25 cellular contexts compared by ENCODE assay signal in the genomic region with DNA sequence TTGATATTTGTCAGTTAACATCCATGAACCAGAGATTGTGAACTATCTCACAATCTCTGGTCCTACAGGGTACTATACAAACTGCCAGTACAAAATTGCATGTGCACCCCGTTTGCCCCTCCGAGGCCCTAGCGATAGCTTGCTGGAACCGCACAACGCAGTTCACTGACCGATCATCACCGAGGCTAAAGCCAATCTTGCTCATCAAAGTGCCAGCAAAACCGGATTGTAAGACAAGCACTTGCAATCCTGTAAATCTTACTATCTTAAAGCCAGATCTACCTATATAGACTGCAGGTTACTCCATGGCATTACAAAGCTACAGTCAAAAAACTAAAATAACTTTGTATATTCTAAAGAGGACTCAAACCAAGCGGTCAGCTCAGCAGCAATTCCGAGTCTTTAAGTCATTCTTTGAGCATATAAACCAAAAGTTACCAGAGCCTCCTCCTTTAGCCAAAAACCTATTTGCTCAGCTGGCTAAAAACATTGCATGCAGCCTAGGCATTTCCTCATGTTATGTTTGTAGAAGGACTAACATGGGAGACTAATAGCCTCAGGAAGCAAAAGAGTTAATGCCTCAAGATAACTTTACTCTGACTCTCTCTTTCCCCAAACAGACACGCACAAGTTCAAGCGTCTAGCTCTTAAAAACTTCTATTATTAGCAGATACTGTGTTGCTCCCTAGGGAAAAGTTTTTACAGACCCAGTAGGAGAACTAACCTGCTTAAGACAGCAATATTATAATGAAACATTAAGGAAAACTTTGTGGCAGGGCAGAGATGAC. TPM values are rescaled to one million over a fixed set of nuclear protein-coding genes. Genes with fewer than 3 reads are reported as not detected.
DNase-seq lines count a peak whose midpoint lies in the region; ATAC-seq and TF ChIP-seq lines count a peak whose summit lies in the region.
"Had no signal": no experiment of that assay in that cellular context is flagged by ENCODE, and none has a peak within 500 bp of the region (broad histone marks: within the 10 kb centered on the region; RNA-seq: fewer than 3 reads in every experiment).

No MANE protein-coding gene starts in this region.

- H3K27ac ChIP-seq in heart left ventricle (peak overlapping the region in 6 of 12 donors; percentile 1 to 73 (median 28)), upper lobe of right lung (no peak overlapping the region)
- H3K27ac ChIP-seq: adrenal gland, foreskin keratinocyte, uterus had no signal

- TF ChIP-seq CTCF in heart left ventricle (IDR thresholded peaks at IDR 0.05), result no peak
- no peak for TF ChIP-seq CTCF in astrocyte of the spinal cord (IDR thresholded peaks at IDR 0.05; ENCODE audit: low read depth, low read length)
- no peak for TF ChIP-seq CTCF in fibroblast of villous mesenchyme (IDR thresholded peaks at IDR 0.05; ENCODE audit: insufficient read depth, low read depth, low read length)
- no peak for TF ChIP-seq CTCF in upper lobe of right lung (IDR thresholded peaks at IDR 0.05)

- H3K27me3 ChIP-seq in heart left ventricle (no peaks in the 10 kb centered on the region), upper lobe of right lung (no peaks in the 10 kb centered on the region)
- H3K27me3 ChIP-seq: adrenal gland, uterus had no signal

- H3K4me3 ChIP-seq in heart left ventricle (peak overlapping the region in 1 of 12 donors; percentile 20), astrocyte of the spinal cord (ENCODE audit: low read depth, low read length) (no peak overlapping the region), fibroblast of villous mesenchyme (ENCODE audit: low read depth, low read length) (no peak overlapping the region), upper lobe of right lung (no peak overlapping the region)
- H3K4me3 ChIP-seq: adrenal gland, K562, uterus had no signal

- intact Hi-C loops in heart left ventricle (cut with DNase I), result no loop called here
- intact Hi-C loops in cardiac septum (cut with DNase I), result no loop called here
- intact Hi-C loops in upper lobe of right lung (cut with DNase I), result no loop called here

- H3K4me1 ChIP-seq in heart left ventricle, result peaks cover 0 to 44% (median 18%) of the 10 kb centered on the region in 12 donors
- peaks cover 2% of the 10 kb centered on the region for H3K4me1 ChIP-seq in upper lobe of right lung
- H3K4me1 ChIP-seq: foreskin keratinocyte, uterus had no signal

- TF ChIP-seq POLR2A in heart left ventricle (IDR thresholded peaks at IDR 0.05), result no peak

- no peak for DNase-seq in heart left ventricle
- no peak for DNase-seq in cardiac septum (ENCODE audit: low spot score)
- peak; percentile 76 for DNase-seq in astrocyte of the spinal cord (ENCODE audit: low read depth, low spot score)
- peak; percentile 26 for DNase-seq in fibroblast of villous mesenchyme (ENCODE audit: low read depth)
- peak; percentile 30 for DNase-seq in upper lobe of right lung
- DNase-seq in CD1c-positive myeloid dendritic cell (ENCODE audit: extremely low spot score), result no peak
- DNase-seq in cerebellum (ENCODE audit: low spot score), result no peak
- no peak for DNase-seq in COLO829 (ENCODE audit: low spot score)
- DNase-seq: activated CD4-positive, alpha-beta T cell treated with anti-CD3 and anti-CD28 coated beads, Interleukin-2, amount 10 ng/mL, durations not matched to agents 7 days and 5 days; activated CD8-positive, alpha-beta memory T cell treated with anti-CD3 and anti-CD28 coated beads, Interleukin-2, amount 50 U/mL, for 4 hours; activated gamma-delta T cell; adrenal gland; CD4-positive, alpha-beta memory T cell; DMS53; foreskin keratinocyte; HCEC 1CT; kidney glomerular epithelial cell; mesendoderm; natural killer cell; NCI-H2029 treated with DMSO at 0.1 percent for 48 hours; NCI-H526; SHP77; small intestine; uterus had no signal

- H3K36me3 ChIP-seq in heart left ventricle, result no peaks in the 10 kb centered on the region
- no peaks in the 10 kb centered on the region for H3K36me3 ChIP-seq in upper lobe of right lung
- H3K36me3 ChIP-seq: adrenal gland, uterus had no signal

- H3K9me3 ChIP-seq in heart left ventricle (no peaks in the 10 kb centered on the region), upper lobe of right lung (no peaks in the 10 kb centered on the region)
- H3K9me3 ChIP-seq: adrenal gland, uterus had no signal

- WGBS in heart left ventricle, 4 donors, result 54 to 65% (median 59%) methylated on average over 12 of the region's 12 CpGs

- peak in 3 of 4 donors; percentile 30 to 41 (median 31) for ATAC-seq in heart left ventricle
- no peak for ATAC-seq in upper lobe of right lung
- ATAC-seq: foreskin keratinocyte, K562 had no signal

- in situ Hi-C loops in astrocyte of the spinal cord (cut with HindIII; ENCODE audit: low sequenced_read_pairs), result no loop called here

RNA-seq across cellular contexts. Expression of a gene that starts 30.7 kb away (rescaled TPM):
- total RNA-seq in heart left ventricle (100 to 1,000 TPM in 1 of 9 donors, 10 to 100 TPM in 8; 33.0 to 116 (median 51.9) TPM), cardiac septum (37.6 TPM), fibroblast of villous mesenchyme (28.7 and 39.7 TPM in 2 replicates), upper lobe of right lung (76.4 TPM), cerebellum (10.2 TPM)
- polyA plus RNA-seq in heart left ventricle, result 10 to 100 TPM; 20.9 to 38.5 TPM

RNA-seq across cellular contexts. Expression of a gene that starts 31.2 kb away (rescaled TPM):
- total RNA-seq in heart left ventricle, result 100 to 1,000 TPM in 2 of 9 donors, 10 to 100 TPM in 7; 59.9 to 120 (median 87.9) TPM
- polyA plus RNA-seq in heart left ventricle, result 100 to 1,000 TPM; 117 to 230 TPM
- total RNA-seq in cardiac septum, result 58.0 TPM
- 43.5 and 47.1 TPM in 2 replicates for total RNA-seq in fibroblast of villous mesenchyme
- total RNA-seq in upper lobe of right lung, result 36.3 TPM
- 25.0 TPM for total RNA-seq in cerebellum

RNA-seq across cellular contexts. Expression of a gene that starts 31.3 kb away (rescaled TPM):
- total RNA-seq in heart left ventricle, result 10 to 100 TPM in 6 of 9 donors, 1 to 10 TPM in 3; 8.3 to 18.9 (median 13.7) TPM
- 10 to 100 TPM; 10.3 to 12.6 TPM for polyA plus RNA-seq in heart left ventricle
- total RNA-seq in cardiac septum, result 12.3 TPM
- total RNA-seq in fibroblast of villous mesenchyme, result 9.9 and 14.2 TPM in 2 replicates
- total RNA-seq in upper lobe of right lung, result 20.3 TPM
- 15.3 TPM for total RNA-seq in cerebellum

Comparison
In these comparisons a context has a peak if more than half of its experiments do, and no peak if none do; other contexts are left out.
1. DNase-seq: peak in astrocyte of the spinal cord (single experiment), fibroblast of villous mesenchyme (single experiment) and upper lobe of right lung (single experiment); none in heart left ventricle (0 of 5), cardiac septum (single experiment), CD1c-positive myeloid dendritic cell (single experiment), cerebellum (single experiment) and COLO829 (single experiment).